In genomic region chr21:17512245-17513213, GRCh38 we compare ENCODE assay signal across 8 cellular contexts. TPM values are rescaled to one million over a fixed set of nuclear protein-coding genes. Genes with fewer than 3 reads are reported as not detected.
DNase-seq lines count a peak whose midpoint lies in the region; ATAC-seq and TF ChIP-seq lines count a peak whose summit lies in the region.

Gene CXADR, plus strand, starts transcription at chr21:17513043. Its CDS starts 87 bp downstream, at chr21:17513130.

- no peaks in the 10 kb centered on the region for H3K9me3 ChIP-seq in CD8-positive, alpha-beta memory T cell (ENCODE audit: low read length)
- H3K9me3 ChIP-seq in HUES48 (ENCODE audit: control insufficient read depth, insufficient read depth, low read length) (no peaks in the 10 kb centered on the region), Peyer's patch (no peaks in the 10 kb centered on the region), osteoblast (ENCODE audit: low read depth, low read length) (no peaks in the 10 kb centered on the region), thymus (ENCODE audit: control insufficient read depth) (no peaks in the 10 kb centered on the region)

- H3K4me3 ChIP-seq in CD8-positive, alpha-beta memory T cell (ENCODE audit: low read length), result peak within 1 kb of the TSS; percentile 70
- H3K4me3 ChIP-seq in HUES48 (ENCODE audit: low read depth, low read length) (peak within 1 kb of the TSS; percentile 87), Peyer's patch (peak within 1 kb of the TSS; percentile 49 to 99 (median 76)), osteoblast (ENCODE audit: insufficient read depth, low read length) (peak within 1 kb of the TSS; percentile 59), thymus (ENCODE audit: low read length) (peak within 1 kb of the TSS; percentile 66)

- H4K20me1 ChIP-seq in osteoblast (ENCODE audit: insufficient read depth, low read length), result no peaks in the 10 kb centered on the region

- under 1% methylated on average over 83 of the region's 83 CpGs for whole genome bisulfite sequencing in thymus

- H3K27me3 Mint-ChIP-seq in CD8-positive, alpha-beta memory T cell, result peaks cover 22 to 26% of the 10 kb centered on the region in 2 donors

- H3K27ac Mint-ChIP-seq in CD8-positive, alpha-beta memory T cell, result peak within 1 kb of the TSS; percentile 20 to 89 (median 52)

- DNase-seq in CD8-positive, alpha-beta memory T cell, result peak; percentile 50 to 85 (median 73)
- DNase-seq in Peyer's patch (peak; percentile 50 to 96 (median 92)), glomerular endothelial cell (ENCODE audit: extremely low read depth, low read depth, low spot score) (no peak), osteoblast (ENCODE audit: insufficient read length, low spot score, missing footprints) (peak; percentile 82)
- peak; percentile 36 for DNase-seq in activated gamma-delta T cell treated with anti-CD3 and anti-CD28 coated beads, Interleukin-2, amount 50 U/mL, for 16 hours (ENCODE audit: low read depth)

- peaks cover 14% of the 10 kb centered on the region for H3K4me1 ChIP-seq in CD8-positive, alpha-beta memory T cell (ENCODE audit: insufficient read depth, low read length)
- H3K4me1 ChIP-seq in HUES48 (ENCODE audit: control insufficient read depth, insufficient read depth, low read length) (peaks cover 31% of the 10 kb centered on the region), Peyer's patch (peaks cover 0 to 16% (median 0%) of the 10 kb centered on the region in 4 donors), osteoblast (ENCODE audit: insufficient read depth, low read length) (peaks cover 2% of the 10 kb centered on the region), thymus (ENCODE audit: control insufficient read depth, insufficient read depth, low read length) (peaks cover 8% of the 10 kb centered on the region)

- peak; percentile 91 for ATAC-seq in GM21390 (IDR thresholded peaks at IDR 0.05; ENCODE audit: unreplicated experiment)

- peak within 1 kb of the TSS; percentile 47 for H2AFZ ChIP-seq in osteoblast (ENCODE audit: low read length)

- no peaks in the 10 kb centered on the region for H3K79me2 ChIP-seq in osteoblast (ENCODE audit: insufficient read depth, low read length)

- POLR2A ChIA-PET in CD8-positive, alpha-beta memory T cell (lab: Charles Lee), result interaction anchor here (0.6 kb wide), 1 partner anchor 1825 kb away, joined by 3 read pairs; no protein-coding TSS in a partner anchor

- peak; percentile 95 to 96 for TF ChIP-seq POLR2A in Peyer's patch (IDR thresholded peaks at IDR 0.05)

- H3K4me2 ChIP-seq in osteoblast (ENCODE audit: insufficient read depth, low read length), result peak within 1 kb of the TSS; percentile 71

- CTCF ChIA-PET in CD8-positive, alpha-beta memory T cell (lab: Charles Lee), result interaction anchor here (0.7 to 1.8 kb wide), 6 partner anchors 9 to 99 kb away, joined by 3 to 5 read pairs (median 3); no protein-coding TSS in a partner anchor

- peaks cover 16 to 20% (median 19%) of the 10 kb centered on the region in 3 donors for H3K4me1 Mint-ChIP-seq in CD8-positive, alpha-beta memory T cell

- H3K36me3 Mint-ChIP-seq in CD8-positive, alpha-beta memory T cell, result peaks cover 0 to 2% (median 0%) of the 10 kb centered on the region in 3 donors

- no peaks in the 10 kb centered on the region for H3K27me3 ChIP-seq in CD8-positive, alpha-beta memory T cell (ENCODE audit: insufficient read depth, low read length, poor library complexity, severe bottlenecking)
- H3K27me3 ChIP-seq in HUES48 (ENCODE audit: control insufficient read depth, insufficient read depth, low read length), result no peaks in the 10 kb centered on the region; the same call in 1 of the 2 replicates
- no peaks in the 10 kb centered on the region for H3K27me3 ChIP-seq in Peyer's patch
- H3K27me3 ChIP-seq in osteoblast (ENCODE audit: insufficient read depth, low read length), result peaks cover 28% of the 10 kb centered on the region
- H3K27me3 ChIP-seq in thymus (ENCODE audit: control insufficient read depth, insufficient read depth), result peaks cover 11% of the 10 kb centered on the region

- no peaks in the 10 kb centered on the region for H3K36me3 ChIP-seq in CD8-positive, alpha-beta memory T cell (ENCODE audit: insufficient read depth, low read length)
- H3K36me3 ChIP-seq in HUES48 (ENCODE audit: control insufficient read depth, insufficient read depth, low read length) (peaks cover 15% of the 10 kb centered on the region; the same call in 1 of the 2 replicates), Peyer's patch (no peaks in the 10 kb centered on the region), osteoblast (ENCODE audit: insufficient read depth, low read length) (no peaks in the 10 kb centered on the region), thymus (ENCODE audit: control insufficient read depth, insufficient read depth) (no peaks in the 10 kb centered on the region)

- TF ChIP-seq CTCF in Peyer's patch (IDR thresholded peaks at IDR 0.05), result peak in 4 of 6 experiments; percentile 39 to 66 (median 62)
- TF ChIP-seq CTCF in osteoblast (IDR thresholded peaks at IDR 0.05; ENCODE audit: extremely low read depth, low read depth, low read length), result no peak

- H3K27ac ChIP-seq in CD8-positive, alpha-beta memory T cell (ENCODE audit: low read depth, low read length), result no peak within 1 kb of the TSS
- H3K27ac ChIP-seq in HUES48 (ENCODE audit: low read depth, low read length) (peak within 1 kb of the TSS; percentile 97), Peyer's patch (peak within 1 kb of the TSS in 3 of 4 donors; percentile 72 to 99 (median 97)), osteoblast (ENCODE audit: low read depth, low read length) (no peak within 1 kb of the TSS), thymus (ENCODE audit: low read depth) (peak within 1 kb of the TSS; percentile 55)

- H3K9ac ChIP-seq in HUES48 (ENCODE audit: low read depth, low read length), result peak within 1 kb of the TSS; percentile 95

- H3K4me3 Mint-ChIP-seq in CD8-positive, alpha-beta memory T cell, result peak within 1 kb of the TSS; percentile 87 to 93 (median 89)

- H3K9me3 Mint-ChIP-seq in CD8-positive, alpha-beta memory T cell, result no peaks in the 10 kb centered on the region

RNA-seq across cellular contexts. Expression of gene CXADR, which starts in this region (rescaled TPM):
- total RNA-seq in CD8-positive, alpha-beta memory T cell, result 1 to 10 TPM in 1 of 2 experiments, under 1 TPM in 1; 0.42 to 1.1 TPM
- polyA plus RNA-seq in CD8-positive, alpha-beta memory T cell, result 0.81 TPM
- total RNA-seq in Peyer's patch (100 to 1,000 TPM in 3 of 4 donors, 1 to 10 TPM in 1; 5.0 to 198 (median 106) TPM), glomerular endothelial cell (10.7 and 12.4 TPM in 2 replicates), osteoblast (under 0.01 and 0.36 TPM in 2 replicates)
- 5.6 TPM for polyA plus RNA-seq in thymus

Comparison
In these comparisons a context has a peak if more than half of its experiments do, and no peak if none do; other contexts are left out.
1. Peak in DNase-seq, H3K4me3 ChIP-seq and H3K4me2 ChIP-seq in osteoblast; RNA of the gene not detected or under 1 TPM.
2. H3K27ac ChIP-seq: peak in HUES48 (single experiment), Peyer's patch (3 of 4) and thymus (single experiment); none in CD8-positive, alpha-beta memory T cell (single experiment) and osteoblast (single experiment).
3. Peak in every context shown above with its lines, with median percentiles within 50 percentile points of each other: H3K4me3 ChIP-seq.